1 cellular context compared by ENCODE assay signal in the genomic region with DNA sequence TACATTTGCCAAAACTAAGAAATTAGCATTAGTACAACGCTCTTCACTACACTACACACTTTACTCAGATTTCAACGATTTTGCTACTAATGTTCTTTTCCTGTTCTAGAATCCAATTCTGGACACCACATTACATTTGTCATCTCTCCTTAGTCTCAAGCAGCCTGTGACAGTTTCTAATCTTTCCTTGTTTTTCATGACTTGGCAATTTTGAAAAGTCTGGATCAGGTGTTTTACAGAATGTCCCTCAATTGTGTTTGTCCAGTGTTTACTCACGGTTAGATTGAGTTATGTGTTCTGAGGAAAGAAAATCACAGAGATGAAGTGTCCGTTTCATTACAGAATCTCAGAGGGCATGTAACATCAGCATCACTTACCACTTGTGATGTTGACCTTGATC.
A peak's percentile ranks its signal among the peaks of the same experiment; 100 is the strongest.
TF ChIP-seq lines count a peak whose summit lies in the region.

No MANE protein-coding gene starts in this region.

TF ChIP-seq in K562, 482 proteins besides CTCF, POLR2A, EP300 and RAD21 (continued from another document):
- TF ChIP-seq, protein P1, sequence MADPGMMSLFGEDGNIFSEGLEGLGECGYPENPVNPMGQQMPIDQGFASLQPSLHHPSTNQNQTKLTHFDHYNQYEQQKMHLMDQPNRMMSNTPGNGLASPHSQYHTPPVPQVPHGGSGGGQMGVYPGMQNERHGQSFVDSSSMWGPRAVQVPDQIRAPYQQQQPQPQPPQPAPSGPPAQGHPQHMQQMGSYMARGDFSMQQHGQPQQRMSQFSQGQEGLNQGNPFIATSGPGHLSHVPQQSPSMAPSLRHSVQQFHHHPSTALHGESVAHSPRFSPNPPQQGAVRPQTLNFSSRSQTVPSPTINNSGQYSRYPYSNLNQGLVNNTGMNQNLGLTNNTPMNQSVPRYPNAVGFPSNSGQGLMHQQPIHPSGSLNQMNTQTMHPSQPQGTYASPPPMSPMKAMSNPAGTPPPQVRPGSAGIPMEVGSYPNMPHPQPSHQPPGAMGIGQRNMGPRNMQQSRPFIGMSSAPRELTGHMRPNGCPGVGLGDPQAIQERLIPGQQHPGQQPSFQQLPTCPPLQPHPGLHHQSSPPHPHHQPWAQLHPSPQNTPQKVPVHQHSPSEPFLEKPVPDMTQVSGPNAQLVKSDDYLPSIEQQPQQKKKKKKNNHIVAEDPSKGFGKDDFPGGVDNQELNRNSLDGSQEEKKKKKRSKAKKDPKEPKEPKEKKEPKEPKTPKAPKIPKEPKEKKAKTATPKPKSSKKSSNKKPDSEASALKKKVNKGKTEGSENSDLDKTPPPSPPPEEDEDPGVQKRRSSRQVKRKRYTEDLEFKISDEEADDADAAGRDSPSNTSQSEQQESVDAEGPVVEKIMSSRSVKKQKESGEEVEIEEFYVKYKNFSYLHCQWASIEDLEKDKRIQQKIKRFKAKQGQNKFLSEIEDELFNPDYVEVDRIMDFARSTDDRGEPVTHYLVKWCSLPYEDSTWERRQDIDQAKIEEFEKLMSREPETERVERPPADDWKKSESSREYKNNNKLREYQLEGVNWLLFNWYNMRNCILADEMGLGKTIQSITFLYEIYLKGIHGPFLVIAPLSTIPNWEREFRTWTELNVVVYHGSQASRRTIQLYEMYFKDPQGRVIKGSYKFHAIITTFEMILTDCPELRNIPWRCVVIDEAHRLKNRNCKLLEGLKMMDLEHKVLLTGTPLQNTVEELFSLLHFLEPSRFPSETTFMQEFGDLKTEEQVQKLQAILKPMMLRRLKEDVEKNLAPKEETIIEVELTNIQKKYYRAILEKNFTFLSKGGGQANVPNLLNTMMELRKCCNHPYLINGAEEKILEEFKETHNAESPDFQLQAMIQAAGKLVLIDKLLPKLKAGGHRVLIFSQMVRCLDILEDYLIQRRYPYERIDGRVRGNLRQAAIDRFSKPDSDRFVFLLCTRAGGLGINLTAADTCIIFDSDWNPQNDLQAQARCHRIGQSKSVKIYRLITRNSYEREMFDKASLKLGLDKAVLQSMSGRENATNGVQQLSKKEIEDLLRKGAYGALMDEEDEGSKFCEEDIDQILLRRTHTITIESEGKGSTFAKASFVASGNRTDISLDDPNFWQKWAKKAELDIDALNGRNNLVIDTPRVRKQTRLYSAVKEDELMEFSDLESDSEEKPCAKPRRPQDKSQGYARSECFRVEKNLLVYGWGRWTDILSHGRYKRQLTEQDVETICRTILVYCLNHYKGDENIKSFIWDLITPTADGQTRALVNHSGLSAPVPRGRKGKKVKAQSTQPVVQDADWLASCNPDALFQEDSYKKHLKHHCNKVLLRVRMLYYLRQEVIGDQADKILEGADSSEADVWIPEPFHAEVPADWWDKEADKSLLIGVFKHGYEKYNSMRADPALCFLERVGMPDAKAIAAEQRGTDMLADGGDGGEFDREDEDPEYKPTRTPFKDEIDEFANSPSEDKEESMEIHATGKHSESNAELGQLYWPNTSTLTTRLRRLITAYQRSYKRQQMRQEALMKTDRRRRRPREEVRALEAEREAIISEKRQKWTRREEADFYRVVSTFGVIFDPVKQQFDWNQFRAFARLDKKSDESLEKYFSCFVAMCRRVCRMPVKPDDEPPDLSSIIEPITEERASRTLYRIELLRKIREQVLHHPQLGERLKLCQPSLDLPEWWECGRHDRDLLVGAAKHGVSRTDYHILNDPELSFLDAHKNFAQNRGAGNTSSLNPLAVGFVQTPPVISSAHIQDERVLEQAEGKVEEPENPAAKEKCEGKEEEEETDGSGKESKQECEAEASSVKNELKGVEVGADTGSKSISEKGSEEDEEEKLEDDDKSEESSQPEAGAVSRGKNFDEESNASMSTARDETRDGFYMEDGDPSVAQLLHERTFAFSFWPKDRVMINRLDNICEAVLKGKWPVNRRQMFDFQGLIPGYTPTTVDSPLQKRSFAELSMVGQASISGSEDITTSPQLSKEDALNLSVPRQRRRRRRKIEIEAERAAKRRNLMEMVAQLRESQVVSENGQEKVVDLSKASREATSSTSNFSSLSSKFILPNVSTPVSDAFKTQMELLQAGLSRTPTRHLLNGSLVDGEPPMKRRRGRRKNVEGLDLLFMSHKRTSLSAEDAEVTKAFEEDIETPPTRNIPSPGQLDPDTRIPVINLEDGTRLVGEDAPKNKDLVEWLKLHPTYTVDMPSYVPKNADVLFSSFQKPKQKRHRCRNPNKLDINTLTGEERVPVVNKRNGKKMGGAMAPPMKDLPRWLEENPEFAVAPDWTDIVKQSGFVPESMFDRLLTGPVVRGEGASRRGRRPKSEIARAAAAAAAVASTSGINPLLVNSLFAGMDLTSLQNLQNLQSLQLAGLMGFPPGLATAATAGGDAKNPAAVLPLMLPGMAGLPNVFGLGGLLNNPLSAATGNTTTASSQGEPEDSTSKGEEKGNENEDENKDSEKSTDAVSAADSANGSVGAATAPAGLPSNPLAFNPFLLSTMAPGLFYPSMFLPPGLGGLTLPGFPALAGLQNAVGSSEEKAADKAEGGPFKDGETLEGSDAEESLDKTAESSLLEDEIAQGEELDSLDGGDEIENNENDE (IDR thresholded peaks at IDR 0.05; ENCODE audit: low read depth, low read length), result no peak
- TF ChIP-seq NCOA6 (IDR thresholded peaks at IDR 0.05) (no peak), HMG20A (CRISPR knock-in tag; conservative IDR thresholded peaks at IDR 0.05) (no peak), U2AF1 (optimal IDR thresholded peaks at IDR 0.05; ENCODE audit: low read depth, low read length) (no peak), ZNF444 (CRISPR knock-in tag; IDR thresholded peaks at IDR 0.05) (no peak), ZNF263 (CRISPR knock-in tag; IDR thresholded peaks at IDR 0.05; ENCODE audit: borderline replicate concordance) (no peak), ZNF584 (CRISPR knock-in tag; IDR thresholded peaks at IDR 0.05; ENCODE audit: low read depth) (no peak), PTTG1 (tag; IDR thresholded peaks at IDR 0.05; ENCODE audit: low read depth) (no peak), NFRKB (IDR thresholded peaks at IDR 0.05; ENCODE audit: low read depth) (no peak), NFIX (CRISPR knock-in tag; IDR thresholded peaks at IDR 0.05; ENCODE audit: low read depth) (no peak), L3MBTL2 (IDR thresholded peaks at IDR 0.05) (no peak), ZNF24 (IDR thresholded peaks at IDR 0.05) (no peak), PPARD (CRISPR knock-in tag; IDR thresholded peaks at IDR 0.05) (no peak), SMARCA5 (IDR thresholded peaks at IDR 0.05) (no peak), HLTF (IDR thresholded peaks at IDR 0.05) (no peak), ZNF175 (CRISPR knock-in tag; IDR thresholded peaks at IDR 0.05; ENCODE audit: low read depth) (no peak), MAFF (IDR thresholded peaks at IDR 0.05; ENCODE audit: low read length) (peak; percentile 71), ASH1L (IDR thresholded peaks at IDR 0.05; ENCODE audit: borderline replicate concordance, low read depth, partially characterized antibody) (no peak), ZNF551 (CRISPR knock-in tag; IDR thresholded peaks at IDR 0.05) (no peak)
- TF ChIP-seq, protein P2, sequence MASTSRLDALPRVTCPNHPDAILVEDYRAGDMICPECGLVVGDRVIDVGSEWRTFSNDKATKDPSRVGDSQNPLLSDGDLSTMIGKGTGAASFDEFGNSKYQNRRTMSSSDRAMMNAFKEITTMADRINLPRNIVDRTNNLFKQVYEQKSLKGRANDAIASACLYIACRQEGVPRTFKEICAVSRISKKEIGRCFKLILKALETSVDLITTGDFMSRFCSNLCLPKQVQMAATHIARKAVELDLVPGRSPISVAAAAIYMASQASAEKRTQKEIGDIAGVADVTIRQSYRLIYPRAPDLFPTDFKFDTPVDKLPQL (IDR thresholded peaks at IDR 0.05; ENCODE audit: extremely low read depth, insufficient read length), result no peak
- TF ChIP-seq, protein P3, sequence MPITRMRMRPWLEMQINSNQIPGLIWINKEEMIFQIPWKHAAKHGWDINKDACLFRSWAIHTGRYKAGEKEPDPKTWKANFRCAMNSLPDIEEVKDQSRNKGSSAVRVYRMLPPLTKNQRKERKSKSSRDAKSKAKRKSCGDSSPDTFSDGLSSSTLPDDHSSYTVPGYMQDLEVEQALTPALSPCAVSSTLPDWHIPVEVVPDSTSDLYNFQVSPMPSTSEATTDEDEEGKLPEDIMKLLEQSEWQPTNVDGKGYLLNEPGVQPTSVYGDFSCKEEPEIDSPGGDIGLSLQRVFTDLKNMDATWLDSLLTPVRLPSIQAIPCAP (CRISPR knock-in tag; IDR thresholded peaks at IDR 0.05; ENCODE audit: borderline replicate concordance), result no peak
- TF ChIP-seq, protein P4, sequence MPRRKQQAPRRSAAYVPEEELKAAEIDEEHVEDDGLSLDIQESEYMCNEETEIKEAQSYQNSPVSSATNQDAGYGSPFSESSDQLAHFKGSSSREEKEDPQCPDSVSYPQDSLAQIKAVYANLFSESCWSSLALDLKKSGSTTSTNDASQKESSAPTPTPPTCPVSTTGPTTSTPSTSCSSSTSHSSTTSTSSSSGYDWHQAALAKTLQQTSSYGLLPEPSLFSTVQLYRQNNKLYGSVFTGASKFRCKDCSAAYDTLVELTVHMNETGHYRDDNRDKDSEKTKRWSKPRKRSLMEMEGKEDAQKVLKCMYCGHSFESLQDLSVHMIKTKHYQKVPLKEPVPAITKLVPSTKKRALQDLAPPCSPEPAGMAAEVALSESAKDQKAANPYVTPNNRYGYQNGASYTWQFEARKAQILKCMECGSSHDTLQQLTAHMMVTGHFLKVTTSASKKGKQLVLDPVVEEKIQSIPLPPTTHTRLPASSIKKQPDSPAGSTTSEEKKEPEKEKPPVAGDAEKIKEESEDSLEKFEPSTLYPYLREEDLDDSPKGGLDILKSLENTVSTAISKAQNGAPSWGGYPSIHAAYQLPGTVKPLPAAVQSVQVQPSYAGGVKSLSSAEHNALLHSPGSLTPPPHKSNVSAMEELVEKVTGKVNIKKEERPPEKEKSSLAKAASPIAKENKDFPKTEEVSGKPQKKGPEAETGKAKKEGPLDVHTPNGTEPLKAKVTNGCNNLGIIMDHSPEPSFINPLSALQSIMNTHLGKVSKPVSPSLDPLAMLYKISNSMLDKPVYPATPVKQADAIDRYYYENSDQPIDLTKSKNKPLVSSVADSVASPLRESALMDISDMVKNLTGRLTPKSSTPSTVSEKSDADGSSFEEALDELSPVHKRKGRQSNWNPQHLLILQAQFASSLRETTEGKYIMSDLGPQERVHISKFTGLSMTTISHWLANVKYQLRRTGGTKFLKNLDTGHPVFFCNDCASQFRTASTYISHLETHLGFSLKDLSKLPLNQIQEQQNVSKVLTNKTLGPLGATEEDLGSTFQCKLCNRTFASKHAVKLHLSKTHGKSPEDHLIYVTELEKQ (CRISPR knock-in tag; IDR thresholded peaks at IDR 0.05), result no peak
- TF ChIP-seq, protein P5, sequence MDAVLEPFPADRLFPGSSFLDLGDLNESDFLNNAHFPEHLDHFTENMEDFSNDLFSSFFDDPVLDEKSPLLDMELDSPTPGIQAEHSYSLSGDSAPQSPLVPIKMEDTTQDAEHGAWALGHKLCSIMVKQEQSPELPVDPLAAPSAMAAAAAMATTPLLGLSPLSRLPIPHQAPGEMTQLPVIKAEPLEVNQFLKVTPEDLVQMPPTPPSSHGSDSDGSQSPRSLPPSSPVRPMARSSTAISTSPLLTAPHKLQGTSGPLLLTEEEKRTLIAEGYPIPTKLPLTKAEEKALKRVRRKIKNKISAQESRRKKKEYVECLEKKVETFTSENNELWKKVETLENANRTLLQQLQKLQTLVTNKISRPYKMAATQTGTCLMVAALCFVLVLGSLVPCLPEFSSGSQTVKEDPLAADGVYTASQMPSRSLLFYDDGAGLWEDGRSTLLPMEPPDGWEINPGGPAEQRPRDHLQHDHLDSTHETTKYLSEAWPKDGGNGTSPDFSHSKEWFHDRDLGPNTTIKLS (IDR thresholded peaks at IDR 0.05; ENCODE audit: borderline replicate concordance, low read depth), result no peak
- TF ChIP-seq, protein P6, sequence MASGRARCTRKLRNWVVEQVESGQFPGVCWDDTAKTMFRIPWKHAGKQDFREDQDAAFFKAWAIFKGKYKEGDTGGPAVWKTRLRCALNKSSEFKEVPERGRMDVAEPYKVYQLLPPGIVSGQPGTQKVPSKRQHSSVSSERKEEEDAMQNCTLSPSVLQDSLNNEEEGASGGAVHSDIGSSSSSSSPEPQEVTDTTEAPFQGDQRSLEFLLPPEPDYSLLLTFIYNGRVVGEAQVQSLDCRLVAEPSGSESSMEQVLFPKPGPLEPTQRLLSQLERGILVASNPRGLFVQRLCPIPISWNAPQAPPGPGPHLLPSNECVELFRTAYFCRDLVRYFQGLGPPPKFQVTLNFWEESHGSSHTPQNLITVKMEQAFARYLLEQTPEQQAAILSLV (tag; IDR thresholded peaks at IDR 0.05), result no peak
- TF ChIP-seq, protein P7, sequence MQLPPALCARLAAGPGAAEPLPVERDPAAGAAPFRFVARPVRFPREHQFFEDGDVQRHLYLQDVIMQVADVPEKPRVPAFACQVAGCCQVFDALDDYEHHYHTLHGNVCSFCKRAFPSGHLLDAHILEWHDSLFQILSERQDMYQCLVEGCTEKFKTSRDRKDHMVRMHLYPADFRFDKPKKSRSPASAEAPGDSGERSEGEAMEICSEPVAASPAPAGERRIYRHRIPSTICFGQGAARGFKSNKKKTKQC (CRISPR knock-in tag; IDR thresholded peaks at IDR 0.05), result no peak
